ENCODE assay signal across 10 cellular contexts in the genomic region with DNA sequence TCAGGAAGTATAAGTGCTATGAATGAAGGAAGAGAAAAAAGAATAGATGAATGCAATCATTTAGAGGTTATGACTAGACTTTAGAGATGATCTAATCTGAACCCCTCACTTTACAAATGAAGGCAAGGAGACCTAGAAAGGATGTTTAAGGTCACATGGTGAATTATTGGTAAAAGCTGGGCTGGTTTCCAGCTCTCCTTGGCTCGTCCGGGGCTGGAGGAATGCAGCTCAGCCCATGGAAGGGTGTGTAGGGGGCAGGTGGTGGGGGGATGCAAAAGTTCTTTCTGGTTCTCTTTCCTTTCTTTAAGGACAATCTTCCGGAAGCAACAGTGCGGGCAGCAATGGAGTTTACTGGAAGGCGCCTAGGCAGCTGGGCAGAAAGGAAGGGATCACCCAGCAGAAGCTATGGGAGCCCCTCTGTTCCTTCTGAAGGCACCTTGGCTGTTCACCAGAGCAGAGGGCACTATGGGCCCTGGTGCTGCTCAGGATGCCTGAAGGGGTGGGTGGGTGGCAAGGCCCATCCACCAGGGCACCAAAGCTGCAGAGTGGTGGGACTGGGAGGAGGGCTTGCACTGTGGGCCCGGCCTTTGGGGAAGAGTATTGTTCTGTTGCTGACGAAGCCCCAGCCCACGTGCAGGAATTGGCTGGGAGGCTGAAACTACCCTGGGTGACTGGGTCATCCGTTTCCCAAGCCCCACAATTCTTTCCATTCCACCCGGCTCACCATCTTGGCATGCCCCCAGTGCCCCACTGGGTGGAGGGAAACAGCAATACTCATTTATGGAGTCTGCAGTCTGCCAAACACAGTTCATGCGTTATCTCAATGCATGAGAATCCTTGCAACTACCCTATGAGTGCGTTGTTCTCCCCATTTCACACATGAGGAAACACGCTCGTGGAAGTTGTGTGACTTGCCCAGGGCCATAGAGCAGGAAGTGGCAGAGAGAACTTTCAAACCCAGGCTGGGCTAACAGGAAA.
DNase-seq lines count a peak whose midpoint lies in the region; ATAC-seq and TF ChIP-seq lines count a peak whose summit lies in the region.
"Had no signal": no experiment of that assay in that cellular context is flagged by ENCODE, and none has a peak within 500 bp of the region (broad histone marks: within the 10 kb centered on the region; RNA-seq: fewer than 3 reads in every experiment).

No MANE protein-coding gene starts in this region.

- H3K36me3 Mint-ChIP-seq in activated CD8-positive, alpha-beta memory T cell treated with anti-CD3 and anti-CD28 coated beads, Interleukin-2, amount 10 ng/mL, durations not matched to agents 7 days and 5 days, result no peaks in the 10 kb centered on the region
- H3K36me3 Mint-ChIP-seq: naive B cell had no signal

- 47 to 60% methylated on average over 14 of the region's 14 CpGs for whole genome bisulfite sequencing in esophagus, 2 donors
- 43 to 53% (median 47%) methylated on average over 13 to 14 of the region's 14 CpGs for WGBS in psoas muscle, 3 donors

- H3K4me3 ChIP-seq in esophagus (ENCODE audit: low read depth in 1 of 2, low read length in 2 of 2), result no peak overlapping the region
- H3K4me3 ChIP-seq in psoas muscle, result no peak overlapping the region

- CTCF ChIA-PET in activated CD8-positive, alpha-beta memory T cell treated with anti-CD3 and anti-CD28 coated beads, Interleukin-2, amount 10 ng/mL, durations not matched to agents 7 days and 5 days (lab: Charles Lee), result interaction anchor here (0.9 to 1.7 kb wide), 3 partner anchors 37 to 103 kb away, joined by 4 to 10 read pairs (median 4); no protein-coding TSS in a partner anchor

- no peak for TF ChIP-seq CTCF in psoas muscle (IDR thresholded peaks at IDR 0.05)

- intact Hi-C loops in psoas muscle (cut with DNase I), result loop anchor here in 1 of 2 donors (5.0 kb wide), 1 partner anchor 33 kb away; no protein-coding TSS in a partner anchor
- intact Hi-C loops in posterior cingulate gyrus (cut with DNase I), result no loop called here

- H3K9me3 ChIP-seq in esophagus (ENCODE audit: control insufficient read depth in 2 of 2, insufficient read depth in 1 of 2, low read depth in 1 of 2, low read length in 1 of 2), result no peaks in the 10 kb centered on the region
- H3K9me3 ChIP-seq in psoas muscle, result no peaks in the 10 kb centered on the region

- no peaks in the 10 kb centered on the region for H3K36me3 ChIP-seq in esophagus (ENCODE audit: control insufficient read depth in 2 of 2, insufficient read depth in 2 of 2, low read length in 1 of 2)
- no peaks in the 10 kb centered on the region for H3K36me3 ChIP-seq in psoas muscle (ENCODE audit: insufficient read depth in 1 of 2, low read depth in 1 of 2)

- H3K27me3 ChIP-seq in esophagus (ENCODE audit: control insufficient read depth in 1 of 2, insufficient read depth in 2 of 2, low read length in 2 of 2) (no peaks in the 10 kb centered on the region), psoas muscle (ENCODE audit: insufficient read depth in 3 of 3, low read length in 2 of 3) (no peaks in the 10 kb centered on the region)

- no peak overlapping the region for H3K4me3 Mint-ChIP-seq in activated CD8-positive, alpha-beta memory T cell treated with anti-CD3 and anti-CD28 coated beads, Interleukin-2, amount 10 ng/mL, durations not matched to agents 7 days and 5 days

- DNase-seq in COLO829 (ENCODE audit: low spot score), result peak; percentile 31
- DNase-seq in MV-4-11 (lab: John Stamatoyannopoulos, UW), result peak; percentile 27
- DNase-seq in psoas muscle, result no peak
- DNase-seq in posterior cingulate gyrus, result no peak
- DNase-seq in activated CD8-positive, alpha-beta memory T cell treated with anti-CD3 and anti-CD28 coated beads, Interleukin-2, amount 10 ng/mL, durations not matched to agents 7 days and 5 days, result no peak
- no peak for DNase-seq in D341Med (ENCODE audit: low spot score)
- DNase-seq in activated CD4-positive, CD25-positive, alpha-beta regulatory T cell treated with anti-CD3 and anti-CD28 coated beads, Interleukin-2, amount 50 U/mL, for 72 hours, result no peak
- DNase-seq: naive B cell, NCI-H1417 treated with DMSO at 0.1 percent for 48 hours had no signal

- H3K9me3 Mint-ChIP-seq in activated CD8-positive, alpha-beta memory T cell treated with anti-CD3 and anti-CD28 coated beads, Interleukin-2, amount 10 ng/mL, durations not matched to agents 7 days and 5 days (ENCODE audit: low read depth), result no peaks in the 10 kb centered on the region
- H3K9me3 Mint-ChIP-seq: naive B cell had no signal

- ATAC-seq in psoas muscle, result no peak
- ATAC-seq in activated CD8-positive, alpha-beta memory T cell treated with anti-CD3 and anti-CD28 coated beads, Interleukin-2, amount 10 ng/mL, durations not matched to agents 7 days and 5 days, result no peak

- H3K27ac ChIP-seq in esophagus (ENCODE audit: low read depth in 2 of 2, low read length in 1 of 2) (peak overlapping the region; percentile 65 to 86), psoas muscle (peak overlapping the region; percentile 23)

- H3K27ac Mint-ChIP-seq in activated CD8-positive, alpha-beta memory T cell treated with anti-CD3 and anti-CD28 coated beads, Interleukin-2, amount 10 ng/mL, durations not matched to agents 7 days and 5 days, result no peak overlapping the region

- peaks cover 10 to 33% of the 10 kb centered on the region in 2 donors for H3K4me1 ChIP-seq in esophagus (ENCODE audit: control insufficient read depth in 2 of 2, insufficient read depth in 2 of 2, low read length in 1 of 2)
- H3K4me1 ChIP-seq in psoas muscle, result peaks cover 64% of the 10 kb centered on the region

- peaks cover 50% of the 10 kb centered on the region for H3K4me1 Mint-ChIP-seq in activated CD8-positive, alpha-beta memory T cell treated with anti-CD3 and anti-CD28 coated beads, Interleukin-2, amount 10 ng/mL, durations not matched to agents 7 days and 5 days

- no peaks in the 10 kb centered on the region for H3K27me3 Mint-ChIP-seq in activated CD8-positive, alpha-beta memory T cell treated with anti-CD3 and anti-CD28 coated beads, Interleukin-2, amount 10 ng/mL, durations not matched to agents 7 days and 5 days
- H3K27me3 Mint-ChIP-seq: naive B cell had no signal

Comparison
In these comparisons a context has a peak if more than half of its experiments do, and no peak if none do; other contexts are left out.
1. DNase-seq: peak in COLO829 (single experiment) and MV-4-11 (single experiment); none in psoas muscle (0 of 2), posterior cingulate gyrus (0 of 10), activated CD8-positive, alpha-beta memory T cell treated with anti-CD3 and anti-CD28 coated beads, Interleukin-2, amount 10 ng/mL, durations not matched to agents 7 days and 5 days (single experiment), D341Med (single experiment) and activated CD4-positive, CD25-positive, alpha-beta regulatory T cell treated with anti-CD3 and anti-CD28 coated beads, Interleukin-2, amount 50 U/mL, for 72 hours (single experiment).